ENCODE assay signal across 23 cellular contexts in genomic region chr1:214991691-214992315, GRCh38.
DNase-seq lines count a peak whose midpoint lies in the region; ATAC-seq, FAIRE-seq and TF ChIP-seq lines count a peak whose summit lies in the region.
"Had no signal": no experiment of that assay in that cellular context is flagged by ENCODE, and none has a peak within 500 bp of the region (broad histone marks: within the 10 kb centered on the region; RNA-seq: fewer than 3 reads in every experiment).

No MANE protein-coding gene starts in this region.

- no peak overlapping the region for H2AK9ac ChIP-seq in IMR-90 (replicated peaks; ENCODE audit: low read depth, low read length, poor library complexity)

- H2BK15ac ChIP-seq in IMR-90 (ENCODE audit: low read depth, low read length), result peak overlapping the region; percentile 52; the same call in 2 of the 3 replicates

- no peak for TF ChIP-seq POLR2A in IMR-90 (IDR thresholded peaks at IDR 0.05; ENCODE audit: low read depth, low read length)

- H2BK5ac ChIP-seq in IMR-90 (ENCODE audit: low read depth, low read length, poor library complexity, severe bottlenecking), result peak overlapping the region; percentile 67

- peak overlapping the region; percentile 21 for H4K91ac ChIP-seq in IMR-90 (ENCODE audit: insufficient read depth, low read depth, low read length)

- H3K9me3 Mint-ChIP-seq in astrocyte (ENCODE audit: unreplicated experiment), result no peaks in the 10 kb centered on the region
- peaks cover 28% of the 10 kb centered on the region for H3K9me3 Mint-ChIP-seq in stimulated activated effector memory CD8-positive, alpha-beta T cell treated with anti-CD3 and anti-CD28 coated beads, Interleukin-12 subunit alpha, Interleukin-12 subunit beta, amount 100 ng/mL, for 72 hours

- TF ChIP-seq RAD21 in IMR-90 (IDR thresholded peaks at IDR 0.05; ENCODE audit: low read length), result no peak

- peaks cover 7% of the 10 kb centered on the region; the same call in 1 of the 2 replicates for H3K4me1 ChIP-seq in IMR-90 (ENCODE audit: control insufficient read depth, insufficient read depth, low read length)
- H3K4me1 ChIP-seq in astrocyte (ENCODE audit: insufficient read depth, low read length), result peaks cover 16% of the 10 kb centered on the region
- peaks cover 22% of the 10 kb centered on the region for H3K4me1 ChIP-seq in foreskin keratinocyte
- H3K4me1 ChIP-seq: HAP-1 had no signal

- dilution Hi-C loops in IMR-90 (cut with HindIII; ENCODE audit: low sequenced_read_pairs, unreplicated experiment), result no loop called here

- peak overlapping the region; percentile 52; the same call in 1 of the 2 replicates for H3K18ac ChIP-seq in IMR-90 (ENCODE audit: low read depth, low read length)

- peak overlapping the region; percentile 88 for H2BK20ac ChIP-seq in IMR-90 (ENCODE audit: low read depth, low read length)

- H3K9me1 ChIP-seq in IMR-90 (ENCODE audit: insufficient read depth, low read length), result 0 out of 2 replicates have a peak, but pooled peaks cover 3% of the 10 kb centered on the region

- H3K27me3 Mint-ChIP-seq in astrocyte (ENCODE audit: low read depth, unreplicated experiment), result no peaks in the 10 kb centered on the region

- ATAC-seq in IMR-90 (ENCODE audit: low read depth) (no peak), foreskin keratinocyte (no peak)
- no peak for ATAC-seq in stimulated activated effector memory CD8-positive, alpha-beta T cell treated with anti-CD3 and anti-CD28 coated beads, Interleukin-12 subunit alpha, Interleukin-12 subunit beta, amount 100 ng/mL, for 72 hours
- ATAC-seq: GM12878 had no signal

- H3K79me1 ChIP-seq in IMR-90 (ENCODE audit: low read depth in 1 of 2, low read length in 2 of 2), result no peaks in the 10 kb centered on the region

- H3K9ac ChIP-seq in IMR-90 (ENCODE audit: low read depth, low read length) (no peak overlapping the region), astrocyte (ENCODE audit: low read length) (no peak overlapping the region)

- peak overlapping the region; percentile 66; the same call in 1 of the 2 replicates for H3K4ac ChIP-seq in IMR-90 (ENCODE audit: low read depth, low read length)

- H4K20me1 ChIP-seq in IMR-90 (ENCODE audit: insufficient read depth, low read length), result no peaks in the 10 kb centered on the region
- H4K20me1 ChIP-seq in astrocyte (ENCODE audit: insufficient read depth, low read length), result no peaks in the 10 kb centered on the region

- H2BK120ac ChIP-seq in IMR-90 (ENCODE audit: low read depth, low read length), result peak overlapping the region; percentile 92

- no peak overlapping the region for H3K56ac ChIP-seq in IMR-90 (ENCODE audit: extremely low read depth, insufficient read depth, low read length)

- BruUV-seq in IMR-90 (replicated peaks; lab: Mats Ljungman, UMichigan), result no TSS peak

- POLR2A ChIA-PET in IMR-90 (lab: Charles Lee; ENCODE audit: unreplicated experiment), result interaction anchor here (1.6 kb wide), 1 partner anchor 34 kb away, joined by 6 read pairs; no protein-coding TSS in a partner anchor

- H3K9me3 ChIP-seq in IMR-90 (ENCODE audit: control insufficient read depth, insufficient read depth, low read length) (no peaks in the 10 kb centered on the region), astrocyte (ENCODE audit: insufficient read depth, low read depth, low read length) (no peaks in the 10 kb centered on the region)
- H3K9me3 ChIP-seq: HAP-1 had no signal

- H3K14ac ChIP-seq in IMR-90 (replicated peaks; ENCODE audit: low read depth, low read length), result peak overlapping the region; percentile 26

- H3K27me3 ChIP-seq in IMR-90 (ENCODE audit: control insufficient read depth, insufficient read depth, low read length), result no peaks in the 10 kb centered on the region
- H3K27me3 ChIP-seq in astrocyte (ENCODE audit: insufficient read depth, low read length), result no peaks in the 10 kb centered on the region
- H3K27me3 ChIP-seq in foreskin keratinocyte, result no peaks in the 10 kb centered on the region

- no peak for DNase-seq in D721Med (ENCODE audit: insufficient read length, low spot score)
- DNase-seq in IMR-90, result no peak
- no peak for DNase-seq in astrocyte (ENCODE audit: low read depth)
- no peak for DNase-seq in foreskin keratinocyte
- DNase-seq in activated CD8-positive, alpha-beta memory T cell treated with anti-CD3 and anti-CD28 coated beads, Interleukin-2, amount 50 U/mL, for 48 hours, result no peak
- no peak for DNase-seq in GM19239 (ENCODE audit: insufficient read length, low spot score)
- DNase-seq in stimulated activated effector memory CD8-positive, alpha-beta T cell treated with anti-CD3 and anti-CD28 coated beads, Interleukin-12 subunit alpha, Interleukin-12 subunit beta, amount 100 ng/mL, for 72 hours (ENCODE audit: low spot score in 2 of 2), result no peak
- no peak for DNase-seq in DMS53 (lab: John Stamatoyannopoulos, UW)
- DNase-seq: ACHN; C1 segment of cervical spinal cord; Calu3; CD4-positive, alpha-beta memory T cell; COR-L47; DMS153; DMS79; EL; GDM1; GOT3 had no signal

- no peaks in the 10 kb centered on the region for H3K79me2 ChIP-seq in astrocyte (ENCODE audit: insufficient read depth, low read length)

- TF ChIP-seq CTCF in D721Med (IDR thresholded peaks at IDR 0.05; ENCODE audit: insufficient read depth, missing control alignments) (no peak), IMR-90 (conservative IDR thresholded peaks at IDR 0.05; ENCODE audit: low read depth, low read length) (no peak), astrocyte (IDR thresholded peaks at IDR 0.05; ENCODE audit: insufficient read depth, low read depth, low read length) (no peak), foreskin keratinocyte (conservative IDR thresholded peaks at IDR 0.05) (no peak)

- no peak overlapping the region for H3K23ac ChIP-seq in IMR-90 (ENCODE audit: low read depth, low read length)

- no peaks in the 10 kb centered on the region for H3K36me3 Mint-ChIP-seq in astrocyte (ENCODE audit: low read depth, unreplicated experiment)
- no peaks in the 10 kb centered on the region for H3K36me3 Mint-ChIP-seq in stimulated activated effector memory CD8-positive, alpha-beta T cell treated with anti-CD3 and anti-CD28 coated beads, Interleukin-12 subunit alpha, Interleukin-12 subunit beta, amount 100 ng/mL, for 72 hours
- H3K36me3 Mint-ChIP-seq: CD4-positive, alpha-beta memory T cell had no signal

- H4K8ac ChIP-seq in IMR-90 (ENCODE audit: low read depth in 2 of 2, low read length in 2 of 2), result peak overlapping the region; percentile 30 to 65

- H3K36me3 ChIP-seq in IMR-90 (ENCODE audit: control insufficient read depth, insufficient read depth, low read length) (no peaks in the 10 kb centered on the region), astrocyte (ENCODE audit: insufficient read depth, low read length) (no peaks in the 10 kb centered on the region)
- H3K36me3 ChIP-seq: HAP-1 had no signal

- CTCF ChIA-PET in IMR-90 (lab: Yijun Ruan, JAX), result no interaction called here

- in situ Hi-C loops in IMR-90 (cut with MboI; ENCODE audit: low sequenced_read_pairs), result no loop called here

- H3K4me2 ChIP-seq in IMR-90 (ENCODE audit: low read depth, low read length) (no peak overlapping the region), astrocyte (ENCODE audit: low read length) (no peak overlapping the region)

- no peak overlapping the region for H3K4me3 ChIP-seq in IMR-90 (ENCODE audit: insufficient read depth, low read depth, low read length)
- no peak overlapping the region for H3K4me3 ChIP-seq in astrocyte (ENCODE audit: insufficient read depth, low read depth, low read length)
- H3K4me3 ChIP-seq: GM12878, HAP-1 had no signal

- peaks cover 20% of the 10 kb centered on the region for H3K4me1 Mint-ChIP-seq in astrocyte (ENCODE audit: low read depth, unreplicated experiment)
- H3K4me1 Mint-ChIP-seq in stimulated activated effector memory CD8-positive, alpha-beta T cell treated with anti-CD3 and anti-CD28 coated beads, Interleukin-12 subunit alpha, Interleukin-12 subunit beta, amount 100 ng/mL, for 72 hours, result no peaks in the 10 kb centered on the region
- H3K4me1 Mint-ChIP-seq: CD4-positive, alpha-beta memory T cell had no signal

- peak; percentile 46 for FAIRE-seq in D721Med (lab: Jason Lieb, UNC)
- FAIRE-seq in astrocyte (lab: Jason Lieb, UNC), result peak; percentile 20
- FAIRE-seq in GM19239 (lab: Jason Lieb, UNC), result no peak
- FAIRE-seq: A204.1, GM12878, H54 had no signal

- intact Hi-C loops in IMR-90 (cut with micrococcal nuclease), result no loop called here

- no peak overlapping the region for H3K27ac Mint-ChIP-seq in astrocyte (ENCODE audit: unreplicated experiment)
- H3K27ac Mint-ChIP-seq in stimulated activated effector memory CD8-positive, alpha-beta T cell treated with anti-CD3 and anti-CD28 coated beads, Interleukin-12 subunit alpha, Interleukin-12 subunit beta, amount 100 ng/mL, for 72 hours, result no peak overlapping the region
- H3K27ac Mint-ChIP-seq: CD4-positive, alpha-beta memory T cell had no signal

- peak overlapping the region; percentile 22; the same call in 1 of the 2 replicates for H4K5ac ChIP-seq in IMR-90 (ENCODE audit: low read depth, low read length)

- H3K27ac ChIP-seq in IMR-90 (ENCODE audit: insufficient read depth, low read length) (no peak overlapping the region; the same call in 1 of the 2 replicates), astrocyte (ENCODE audit: low read depth, low read length) (peak overlapping the region; percentile 77), foreskin keratinocyte (peak overlapping the region; percentile 53)
- H3K27ac ChIP-seq: 22Rv1 had no signal

- no peak overlapping the region for H3K4me3 Mint-ChIP-seq in astrocyte (ENCODE audit: unreplicated experiment)
- H3K4me3 Mint-ChIP-seq in stimulated activated effector memory CD8-positive, alpha-beta T cell treated with anti-CD3 and anti-CD28 coated beads, Interleukin-12 subunit alpha, Interleukin-12 subunit beta, amount 100 ng/mL, for 72 hours, result no peak overlapping the region
- H3K4me3 Mint-ChIP-seq: CD4-positive, alpha-beta memory T cell had no signal

- peak overlapping the region; percentile 73 for H2AK5ac ChIP-seq in IMR-90 (ENCODE audit: low read depth, low read length)

- H2AFZ ChIP-seq in IMR-90 (replicated peaks; ENCODE audit: low read length, poor library complexity) (no peak overlapping the region), astrocyte (ENCODE audit: low read depth, low read length) (no peak overlapping the region)

- WGBS in IMR-90 (ENCODE audit: extremely low coverage in 2 of 2, insufficient read length in 1 of 2), 2 experiments, result 85% methylated on average over 8 of the region's 11 CpGs; no CpG with 5 or more reads in 1 of the 2 experiments

TF ChIP-seq in IMR-90, 13 proteins besides CTCF, POLR2A, EP300 and RAD21 (continues in another document):
- no peak for TF ChIP-seq CHD1 (IDR thresholded peaks at IDR 0.05; ENCODE audit: low read depth, low read length)
- TF ChIP-seq FOS (IDR thresholded peaks at IDR 0.05; ENCODE audit: low read depth, low read length), result no peak
- no peak for TF ChIP-seq ELK1 (IDR thresholded peaks at IDR 0.05; ENCODE audit: borderline replicate concordance, low read depth, low read length)
